ENCODE assay signal across 8 cellular contexts in the genomic region with DNA sequence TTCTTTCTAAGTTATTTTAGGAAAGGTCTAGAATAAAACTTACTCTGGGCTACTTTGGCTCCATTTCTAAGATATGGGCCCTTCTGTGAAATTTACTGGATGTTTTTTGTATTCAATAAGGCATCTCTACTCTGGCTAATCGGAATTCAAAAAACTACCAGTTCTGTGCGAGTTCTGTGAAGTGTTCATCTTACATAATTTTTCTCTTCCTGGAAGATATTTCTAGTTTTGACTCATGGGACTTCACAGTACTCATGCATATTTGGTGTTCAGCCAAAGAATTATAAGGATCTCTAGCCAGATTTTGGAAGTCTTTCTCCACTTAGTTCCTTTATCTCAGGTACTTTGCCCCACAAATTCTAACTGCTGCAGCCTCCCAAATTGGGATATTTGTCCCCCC. TPM values are rescaled to one million over a fixed set of nuclear protein-coding genes. Genes with fewer than 3 reads are reported as not detected.
DNase-seq lines count a peak whose midpoint lies in the region; ATAC-seq, FAIRE-seq and TF ChIP-seq lines count a peak whose summit lies in the region.

No MANE protein-coding gene starts in this region.

- peaks cover 78% of the 10 kb centered on the region for H3K4me1 Mint-ChIP-seq in activated naive CD4-positive, alpha-beta T cell treated with anti-CD3 and anti-CD28 coated beads, Interleukin-2, amount 50 U/mL, for 24 hours
- peaks cover 67% of the 10 kb centered on the region for H3K4me1 Mint-ChIP-seq in activated CD8-positive, alpha-beta T cell treated with anti-CD3 and anti-CD28 coated beads for 36 hours (ENCODE audit: low read depth)

- POLR2A ChIA-PET in activated CD8-positive, alpha-beta T cell treated with anti-CD3 and anti-CD28 coated beads for 36 hours (lab: Charles Lee), result interaction anchor here (0.8 to 2.1 kb wide), 4 partner anchors 9 to 46 kb away, joined by 3 to 6 read pairs (median 4); partner anchors contain the start of gene MBNL1

- no peaks in the 10 kb centered on the region for H3K27me3 Mint-ChIP-seq in activated naive CD4-positive, alpha-beta T cell treated with anti-CD3 and anti-CD28 coated beads, Interleukin-2, amount 50 U/mL, for 24 hours
- H3K27me3 Mint-ChIP-seq in activated CD8-positive, alpha-beta T cell treated with anti-CD3 and anti-CD28 coated beads for 36 hours, result no peaks in the 10 kb centered on the region

- CTCF ChIA-PET in activated CD8-positive, alpha-beta T cell treated with anti-CD3 and anti-CD28 coated beads for 36 hours (lab: Charles Lee), result interaction anchor here (1.1 to 2.1 kb wide), 4 partner anchors 9 to 39 kb away, joined by 3 to 9 read pairs (median 4); no protein-coding TSS in a partner anchor

- FAIRE-seq in urothelium cell line (lab: Jason Lieb, UNC), result no peak

- H3K4me3 Mint-ChIP-seq in activated naive CD4-positive, alpha-beta T cell treated with anti-CD3 and anti-CD28 coated beads, Interleukin-2, amount 50 U/mL, for 24 hours, result peak overlapping the region; percentile 88
- H3K4me3 Mint-ChIP-seq in activated CD8-positive, alpha-beta T cell treated with anti-CD3 and anti-CD28 coated beads for 36 hours, result peak overlapping the region; percentile 45

- H3K36me3 Mint-ChIP-seq in activated naive CD4-positive, alpha-beta T cell treated with anti-CD3 and anti-CD28 coated beads, Interleukin-2, amount 50 U/mL, for 24 hours, result peaks cover 2% of the 10 kb centered on the region
- peaks cover 3% of the 10 kb centered on the region for H3K36me3 Mint-ChIP-seq in activated CD8-positive, alpha-beta T cell treated with anti-CD3 and anti-CD28 coated beads for 36 hours (ENCODE audit: low read depth)

- no peak for TF ChIP-seq CTCF in activated CD8-positive, alpha-beta T cell treated with anti-CD3 and anti-CD28 coated beads for 36 hours (IDR thresholded peaks at IDR 0.05)

- intact Hi-C loops in activated CD8-positive, alpha-beta T cell treated with anti-CD3 and anti-CD28 coated beads for 36 hours (cut with micrococcal nuclease), result no loop called here
- intact Hi-C loops in left ventricle myocardium superior (cut with micrococcal nuclease), result loop anchor here (10.0 kb wide), 1 partner anchor 222 kb away; no protein-coding TSS in a partner anchor

- no peaks in the 10 kb centered on the region for H3K9me3 Mint-ChIP-seq in activated naive CD4-positive, alpha-beta T cell treated with anti-CD3 and anti-CD28 coated beads, Interleukin-2, amount 50 U/mL, for 24 hours
- peaks cover 2% of the 10 kb centered on the region for H3K9me3 Mint-ChIP-seq in activated CD8-positive, alpha-beta T cell treated with anti-CD3 and anti-CD28 coated beads for 36 hours

- ATAC-seq in activated CD8-positive, alpha-beta T cell treated with anti-CD3 and anti-CD28 coated beads for 36 hours, result peak; percentile 47
- ATAC-seq in left ventricle myocardium superior (peak; percentile 64), GM19452 (IDR thresholded peaks at IDR 0.05; ENCODE audit: unreplicated experiment) (no peak)

- peak overlapping the region; percentile 99 for H3K27ac Mint-ChIP-seq in activated naive CD4-positive, alpha-beta T cell treated with anti-CD3 and anti-CD28 coated beads, Interleukin-2, amount 50 U/mL, for 24 hours
- peak overlapping the region; percentile 83 for H3K27ac Mint-ChIP-seq in activated CD8-positive, alpha-beta T cell treated with anti-CD3 and anti-CD28 coated beads for 36 hours

- no peak for DNase-seq in activated naive CD4-positive, alpha-beta T cell treated with Interleukin-2 at 50 U/mL for 16 hours
- no peak for DNase-seq in activated CD8-positive, alpha-beta T cell treated with anti-CD3 and anti-CD28 coated beads for 36 hours
- DNase-seq in left ventricle myocardium superior (no peak), urothelium cell line (ENCODE audit: low spot score) (peak; percentile 2), Kasumi-1 (lab: John Stamatoyannopoulos, UW) (no peak)
- DNase-seq in stimulated activated CD4-positive, alpha-beta T cell treated with anti-CD3 and anti-CD28 coated beads, Interleukin-2, amount 100 ng/mL, for 48 hours, result no peak

RNA-seq across cellular contexts. Expression of gene MBNL1, which starts 46.4 kb away (rescaled TPM):
- 100 to 1,000 TPM; 341 to 360 TPM for total RNA-seq in activated CD8-positive, alpha-beta T cell treated with anti-CD3 and anti-CD28 coated beads for 36 hours
- 172 TPM for total RNA-seq in left ventricle myocardium superior
